In genomic region chr4:94546949-94547348, GRCh38 we compare ENCODE assay signal across 15 cellular contexts.
"Had no signal": no experiment of that assay in that cellular context is flagged by ENCODE, and none has a peak within 500 bp of the region (broad histone marks: within the 10 kb centered on the region; RNA-seq: fewer than 3 reads in every experiment).

No MANE protein-coding gene starts in this region.

- H3K36me3 Mint-ChIP-seq: activated naive CD4-positive, alpha-beta T cell treated with anti-CD3 and anti-CD28 coated beads, Interleukin-2, amount 10 ng/mL, durations not matched to agents 7 days and 5 days had no signal

- H3K4me3 ChIP-seq: colonic mucosa, lung, spleen, stomach, testis had no signal

- H3K4me2 ChIP-seq: SK-N-SH had no signal

- H3K27ac Mint-ChIP-seq: activated naive CD4-positive, alpha-beta T cell treated with anti-CD3 and anti-CD28 coated beads, Interleukin-2, amount 10 ng/mL, durations not matched to agents 7 days and 5 days; activated T-helper 2 cell treated with anti-CD3 and anti-CD28 coated beads, Interferon-gamma antibody, Interleukin-2, Interleukin-4, amounts not matched to agents 10 μg/mL and 5 μg/mL and 100 μg/mL, durations not matched to agents 14 hours and 24 hours and 36 hours; T-cell had no signal

- H3K9me3 ChIP-seq: colonic mucosa, SK-N-SH, spleen, stomach, testis had no signal

- H3K4me1 ChIP-seq: colonic mucosa had no signal

- H3K4me3 Mint-ChIP-seq: activated naive CD4-positive, alpha-beta T cell treated with anti-CD3 and anti-CD28 coated beads, Interleukin-2, amount 10 ng/mL, durations not matched to agents 7 days and 5 days; naive thymus-derived CD4-positive, alpha-beta T cell; T-cell had no signal

- H3K9me2 ChIP-seq: SK-N-SH had no signal

- H3K9me3 Mint-ChIP-seq: activated naive CD4-positive, alpha-beta T cell treated with anti-CD3 and anti-CD28 coated beads, Interleukin-2, amount 10 ng/mL, durations not matched to agents 7 days and 5 days had no signal

- ATAC-seq: naive thymus-derived CD4-positive, alpha-beta T cell; T-cell had no signal

- H3K9ac ChIP-seq: SK-N-SH had no signal

- H3K27me3 ChIP-seq: colonic mucosa, spleen, stomach, testis had no signal

- H3K36me3 ChIP-seq: colonic mucosa, stomach had no signal

- DNase-seq: activated CD4-positive, CD25-positive, alpha-beta regulatory T cell treated with anti-CD3 and anti-CD28 coated beads, Interleukin-2, amount 50 U/mL, for 72 hours; activated naive CD4-positive, alpha-beta T cell treated with anti-CD3 and anti-CD28 coated beads, Interleukin-2, amount 10 ng/mL, durations not matched to agents 7 days and 5 days; caudate nucleus; colonic mucosa; foreskin fibroblast; naive thymus-derived CD4-positive, alpha-beta T cell; posterior cingulate gyrus; SK-N-SH; spleen; stomach; T-cell; T-helper 9 cell; testis had no signal

- H3K4me1 Mint-ChIP-seq: activated naive CD4-positive, alpha-beta T cell treated with anti-CD3 and anti-CD28 coated beads, Interleukin-2, amount 10 ng/mL, durations not matched to agents 7 days and 5 days had no signal

- H3K27ac ChIP-seq: colonic mucosa, spleen, stomach, testis had no signal

- H3K27me3 Mint-ChIP-seq: activated naive CD4-positive, alpha-beta T cell treated with anti-CD3 and anti-CD28 coated beads, Interleukin-2, amount 10 ng/mL, durations not matched to agents 7 days and 5 days; naive thymus-derived CD4-positive, alpha-beta T cell; T-cell had no signal
